Comparison of ENCODE assay signal across 1 cellular context in genomic region chr3:120417272-120417911, GRCh38.
TF ChIP-seq lines count a peak whose summit lies in the region.

No MANE protein-coding gene starts in this region.

TF ChIP-seq in HCT116, 20 proteins besides CTCF, POLR2A, EP300 and RAD21 (continued from another document):
- TF ChIP-seq SIN3A (IDR thresholded peaks at IDR 0.05; ENCODE audit: low read depth) (no peak), CBX3 (IDR thresholded peaks at IDR 0.05; ENCODE audit: low read depth) (no peak), SP1 (IDR thresholded peaks at IDR 0.05; ENCODE audit: low read depth) (peak; percentile 61)
